Comparison of ENCODE assay signal across 6 cellular contexts in genomic region chr1:42815938-42816599, GRCh38. TPM values are rescaled to one million over a fixed set of nuclear protein-coding genes. Genes with fewer than 3 reads are reported as not detected.
DNase-seq lines count a peak whose midpoint lies in the region; ATAC-seq and TF ChIP-seq lines count a peak whose summit lies in the region.

No MANE protein-coding gene starts in this region.

- ATAC-seq in GM18867 (IDR thresholded peaks at IDR 0.05; ENCODE audit: unreplicated experiment) (no peak), HG03039 (IDR thresholded peaks at IDR 0.05; ENCODE audit: unreplicated experiment) (no peak)

- H3K4me1 ChIP-seq in endodermal cell (ENCODE audit: control insufficient read depth, insufficient read depth, low read length) (no peaks in the 10 kb centered on the region), skeletal muscle tissue (ENCODE audit: control insufficient read depth in 3 of 3, insufficient read depth in 3 of 3, low read length in 3 of 3) (peaks cover 9 to 17% (median 10%) of the 10 kb centered on the region in 3 donors)

- peaks cover 21% of the 10 kb centered on the region for H3K36me3 Mint-ChIP-seq in endodermal cell (ENCODE audit: low read depth)

- H3K4me3 Mint-ChIP-seq in endodermal cell = peak overlapping the region; percentile 70

- peak overlapping the region; percentile 88 for H3K27ac ChIP-seq in endodermal cell (ENCODE audit: low read depth, low read length)
- peak overlapping the region; percentile 94 for H3K27ac ChIP-seq in skeletal muscle tissue (ENCODE audit: low read depth, low read length)

- H3K36me3 ChIP-seq in GM06990 (ENCODE audit: control insufficient read depth, insufficient read depth, low read length) (no peaks in the 10 kb centered on the region), endodermal cell (ENCODE audit: control insufficient read depth, insufficient read depth, low read length) (peaks cover 15% of the 10 kb centered on the region), skeletal muscle tissue (ENCODE audit: control insufficient read depth in 3 of 3, insufficient read depth in 3 of 3, low read length in 3 of 3) (peaks cover 0 to 5% (median 3%) of the 10 kb centered on the region in 3 donors)

- no peaks in the 10 kb centered on the region for H3K27me3 ChIP-seq in GM06990 (replicated peaks; ENCODE audit: control insufficient read depth, insufficient read depth, low read length)
- H3K27me3 ChIP-seq in endodermal cell (ENCODE audit: control insufficient read depth, insufficient read depth, low read length, poor library complexity, severe bottlenecking) = no peaks in the 10 kb centered on the region
- no peaks in the 10 kb centered on the region for H3K27me3 ChIP-seq in skeletal muscle tissue (ENCODE audit: control insufficient read depth in 3 of 3, insufficient read depth in 3 of 3, low read length in 3 of 3)

- peak overlapping the region; percentile 90 for H3K27ac Mint-ChIP-seq in endodermal cell

- H3K9me3 ChIP-seq in endodermal cell (ENCODE audit: control insufficient read depth, low read length) (no peaks in the 10 kb centered on the region), skeletal muscle tissue (ENCODE audit: control insufficient read depth in 3 of 3, low read length in 3 of 3) (no peaks in the 10 kb centered on the region)

- WGBS in endodermal cell (ENCODE audit: insufficient coverage in 1 of 2, insufficient read length in 1 of 2), 2 experiments = 54% methylated on average over 7 of the region's 7 CpGs

- peaks cover 12% of the 10 kb centered on the region for H3K4me1 Mint-ChIP-seq in endodermal cell

- H3K4me3 ChIP-seq in GM06990 (replicated peaks; ENCODE audit: low read depth, low read length) (peak overlapping the region; percentile 76), endodermal cell (ENCODE audit: low read length) (peak overlapping the region; percentile 95), skeletal muscle tissue (ENCODE audit: low read length in 3 of 3) (peak overlapping the region; percentile 88 to 95 (median 92))

- TF ChIP-seq CTCF in GM06990 (IDR thresholded peaks at IDR 0.05; ENCODE audit: insufficient read depth, low read length, poor library complexity, severe bottlenecking) (no peak), endodermal cell (conservative IDR thresholded peaks at IDR 0.05) (no peak)

- H3K27me3 Mint-ChIP-seq in endodermal cell (ENCODE audit: insufficient read depth) = no peaks in the 10 kb centered on the region

- peak overlapping the region; percentile 87 for H3K9ac ChIP-seq in endodermal cell (ENCODE audit: extremely low read depth, low read length, poor library complexity, severe bottlenecking)
- peak overlapping the region; percentile 86 to 98 (median 86) for H3K9ac ChIP-seq in skeletal muscle tissue (ENCODE audit: low read depth in 1 of 3, low read length in 3 of 3)

- no peaks in the 10 kb centered on the region for H3K9me3 Mint-ChIP-seq in endodermal cell

- DNase-seq in GM06990 (ENCODE audit: extremely low read depth, insufficient read length) (peak; percentile 10), NCI-H748 (lab: John Stamatoyannopoulos, UW; ENCODE audit: unreplicated experiment) (peak; percentile 97), endodermal cell (no peak)

RNA-seq across cellular contexts. Expression of gene ERMAP, which starts 0.9 kb away (rescaled TPM):
- 1 to 10 TPM; 5.1 to 5.7 TPM for total RNA-seq in endodermal cell
- polyA plus RNA-seq in endodermal cell (2013, experiment 1 of 2) = 3.4 TPM
- polyA plus RNA-seq in endodermal cell (2013, experiment 2 of 2) = 2.6 TPM
- 5.2 TPM for total RNA-seq in skeletal muscle tissue

RNA-seq across cellular contexts. Expression of gene SVBP, which starts 1.1 kb away (rescaled TPM):
- total RNA-seq in endodermal cell (10 to 100 TPM; 40.2 to 45.3 TPM), skeletal muscle tissue (34.4 TPM)
- polyA plus RNA-seq in endodermal cell (2013, experiment 1 of 2) = 69.8 TPM
- 72.8 TPM for polyA plus RNA-seq in endodermal cell (2013, experiment 2 of 2)

RNA-seq across cellular contexts. Expression of gene ZNF691, which starts 30.3 kb away (rescaled TPM):
- total RNA-seq in endodermal cell (10 to 100 TPM; 15.5 to 16.6 TPM), skeletal muscle tissue (13.0 TPM)
- polyA plus RNA-seq in endodermal cell (2013, experiment 1 of 2) = 15.2 TPM
- 12.7 TPM for polyA plus RNA-seq in endodermal cell (2013, experiment 2 of 2)

RNA-seq across cellular contexts. Expression of gene TMEM269, which starts 31.3 kb away (rescaled TPM):
- total RNA-seq in endodermal cell (under 1 TPM; 0.20 to 0.66 TPM), skeletal muscle tissue (0.52 TPM)
- 0.53 TPM for polyA plus RNA-seq in endodermal cell (2013, experiment 1 of 2)
- polyA plus RNA-seq in endodermal cell (2013, experiment 2 of 2) = 0.46 TPM

RNA-seq across cellular contexts. Expression of gene C1orf50, which starts 49.0 kb away (rescaled TPM):
- total RNA-seq in endodermal cell (1 to 10 TPM; 4.8 to 7.3 TPM), skeletal muscle tissue (5.7 TPM)
- polyA plus RNA-seq in endodermal cell (2013, experiment 1 of 2) = 8.7 TPM
- polyA plus RNA-seq in endodermal cell (2013, experiment 2 of 2) = 11.8 TPM
